ENCODE assay signal across 22 cellular contexts in genomic region chr5:62942384-62942783, GRCh38.
DNase-seq lines count a peak whose midpoint lies in the region; ATAC-seq and TF ChIP-seq lines count a peak whose summit lies in the region.
"Had no signal": no experiment of that assay in that cellular context is flagged by ENCODE, and none has a peak within 500 bp of the region (broad histone marks: within the 10 kb centered on the region; RNA-seq: fewer than 3 reads in every experiment).

No MANE protein-coding gene starts in this region.

- no peaks in the 10 kb centered on the region for H3K36me3 ChIP-seq in SK-N-SH (replicated peaks in 1 of 2; ENCODE audit: control insufficient read depth in 1 of 2, insufficient read depth in 2 of 2, low read length in 1 of 2)
- no peaks in the 10 kb centered on the region for H3K36me3 ChIP-seq in osteoblast (ENCODE audit: insufficient read depth, low read length)
- no peaks in the 10 kb centered on the region for H3K36me3 ChIP-seq in vagina
- H3K36me3 ChIP-seq: MG63, SJCRH30 had no signal

- peak overlapping the region in 1 of 2 experiments; percentile 12; a peak in 1 of 4 replicates for H3K27ac ChIP-seq in SK-N-SH (ENCODE audit: low read depth in 2 of 2, low read length in 1 of 2)
- no peak overlapping the region for H3K27ac ChIP-seq in osteoblast (ENCODE audit: low read depth, low read length)
- no peak overlapping the region for H3K27ac ChIP-seq in vagina
- H3K27ac ChIP-seq: SJCRH30 had no signal

- H3K79me2 ChIP-seq in SK-N-SH (ENCODE audit: insufficient read depth) (no peaks in the 10 kb centered on the region), osteoblast (ENCODE audit: insufficient read depth, low read length) (no peaks in the 10 kb centered on the region)

- no peak for TF ChIP-seq POLR2A in vagina (IDR thresholded peaks at IDR 0.05)

- H2AFZ ChIP-seq in SK-N-SH (ENCODE audit: low read depth) (peak overlapping the region; percentile 74), osteoblast (ENCODE audit: low read length) (peak overlapping the region; percentile 29)

- no peak for ATAC-seq in SK-N-SH treated with all-trans-retinoic acid at 6 μM for 48 hours
- ATAC-seq in GM21515 (IDR thresholded peaks at IDR 0.05; ENCODE audit: unreplicated experiment): no peak
- ATAC-seq: Panc1 had no signal

- TF ChIP-seq RAD21 in SK-N-SH (IDR thresholded peaks at IDR 0.05; ENCODE audit: low read length): no peak

- H3K9me3 ChIP-seq in SK-N-SH (no peaks in the 10 kb centered on the region), osteoblast (ENCODE audit: low read depth, low read length) (no peaks in the 10 kb centered on the region), vagina (no peaks in the 10 kb centered on the region)
- H3K9me3 ChIP-seq: MG63, SJCRH30 had no signal

- H3K27me3 ChIP-seq in SK-N-SH (ENCODE audit: insufficient read depth): no peaks in the 10 kb centered on the region
- H3K27me3 ChIP-seq in osteoblast (ENCODE audit: insufficient read depth, low read length): no peaks in the 10 kb centered on the region
- no peaks in the 10 kb centered on the region for H3K27me3 ChIP-seq in vagina
- H3K27me3 ChIP-seq: MG63, SJCRH30 had no signal

- CTCF ChIA-PET in SK-N-SH (lab: Yijun Ruan, JAX): interaction anchor here (0.6 to 1.0 kb wide), 2 partner anchors 15 to 354 kb away, joined by 3 read pairs; no protein-coding TSS in a partner anchor

- H3K4me1 ChIP-seq in SK-N-SH (ENCODE audit: control insufficient read depth in 1 of 2, insufficient read depth in 2 of 2, low read depth in 1 of 2, low read length in 1 of 2) (peaks cover 0 to 27% of the 10 kb centered on the region in 2 experiments; a peak in 1 of 4 replicates), osteoblast (ENCODE audit: insufficient read depth, low read length) (no peaks in the 10 kb centered on the region), vagina (no peaks in the 10 kb centered on the region)

- DNase-seq in SK-N-SH (no peak), dermis blood vessel endothelial cell (peak; percentile 19), osteoblast (ENCODE audit: insufficient read length, low spot score, missing footprints) (no peak), vagina (ENCODE audit: extremely low spot score in 2 of 2) (no peak), islet precursor cell (no peak)
- DNase-seq: 8988T, AML-193, DMS53, H7, Kasumi-1, MG63, NCI-H1048, NCI-H1417 treated with DMSO at 0.1 percent for 48 hours, NCI-H187 treated with DMSO at 0.1 percent for 48 hours, NCI-H2107, NCI-H2227 treated with DMSO at 0.1 percent for 48 hours, NCI-H510A, NCI-H748 treated with DMSO at 0.1 percent for 48 hours, SJCRH30 had no signal

- 7% methylated on average over 4 of the region's 4 CpGs for WGBS in SK-N-SH (ENCODE audit: low lambda C conversion rate)

- H4K20me1 ChIP-seq in SK-N-SH (ENCODE audit: insufficient read depth) (no peaks in the 10 kb centered on the region), osteoblast (ENCODE audit: insufficient read depth, low read length) (no peaks in the 10 kb centered on the region)

- POLR2A ChIA-PET in SK-N-SH (lab: Yijun Ruan, JAX): no interaction called here

- peaks cover 13% of the 10 kb centered on the region for H3F3A ChIP-seq in SK-N-SH (replicated peaks; ENCODE audit: insufficient read depth)

- H3K9me2 ChIP-seq in SK-N-SH: no peaks in the 10 kb centered on the region

- H3K4me3 ChIP-seq in SK-N-SH (ENCODE audit: low read depth in 2 of 2, low read length in 1 of 2) (no peak overlapping the region), osteoblast (ENCODE audit: insufficient read depth, low read length) (no peak overlapping the region), vagina (no peak overlapping the region)
- H3K4me3 ChIP-seq: MG63, SJCRH30 had no signal

- TF ChIP-seq EP300 in SK-N-SH (IDR thresholded peaks at IDR 0.05; ENCODE audit: borderline replicate concordance in 1 of 2, low read depth in 1 of 2, low read length in 1 of 2): no peak

- TF ChIP-seq CTCF in SK-N-SH (IDR thresholded peaks at IDR 0.05) (no peak), osteoblast (IDR thresholded peaks at IDR 0.05; ENCODE audit: extremely low read depth, low read depth, low read length) (no peak), vagina (IDR thresholded peaks at IDR 0.05) (no peak)

- intact Hi-C loops in vagina (cut with DNase I): no loop called here

- H3K9ac ChIP-seq in SK-N-SH: no peak overlapping the region

- H3K4me2 ChIP-seq in SK-N-SH (no peak overlapping the region; the same call in 1 of the 2 replicates), osteoblast (ENCODE audit: insufficient read depth, low read length) (no peak overlapping the region)

TF ChIP-seq in SK-N-SH, 30 proteins besides CTCF, POLR2A, EP300 and RAD21 (continues in another document):
- no peak for TF ChIP-seq IRF3 (IDR thresholded peaks at IDR 0.05; ENCODE audit: low read depth, low read length)
- no peak for TF ChIP-seq SMC3 (IDR thresholded peaks at IDR 0.05; ENCODE audit: low read depth, low read length)
- TF ChIP-seq RFX5 (IDR thresholded peaks at IDR 0.05; ENCODE audit: low read length): no peak
- TF ChIP-seq RCOR1 (IDR thresholded peaks at IDR 0.05; ENCODE audit: low read length): no peak
- TF ChIP-seq TEAD4 (IDR thresholded peaks at IDR 0.05; ENCODE audit: borderline replicate concordance, insufficient read depth): no peak
- TF ChIP-seq NFIC (IDR thresholded peaks at IDR 0.05; ENCODE audit: borderline replicate concordance): no peak
- no peak for TF ChIP-seq CHD2 (IDR thresholded peaks at IDR 0.05; ENCODE audit: low read length, partially characterized antibody)
- TF ChIP-seq GABPA (IDR thresholded peaks at IDR 0.05; ENCODE audit: low read depth): no peak
- no peak for TF ChIP-seq FOXM1 (IDR thresholded peaks at IDR 0.05; ENCODE audit: low read depth)
- no peak for TF ChIP-seq PBX3 (IDR thresholded peaks at IDR 0.05)
- TF ChIP-seq MXI1 (IDR thresholded peaks at IDR 0.05; ENCODE audit: low read depth, low read length): no peak
- no peak for TF ChIP-seq FOSL2 (IDR thresholded peaks at IDR 0.05; ENCODE audit: borderline replicate concordance, low read depth)
- TF ChIP-seq POLR2AphosphoS5 (IDR thresholded peaks at IDR 0.05; ENCODE audit: low read depth, low read length): no peak
- no peak for TF ChIP-seq YY1 (IDR thresholded peaks at IDR 0.05; ENCODE audit: low read depth)

TF ChIP-seq in SK-N-SH treated with all-trans-retinoic acid at 6 μM for 48 hours, 23 proteins besides CTCF, POLR2A, EP300 and RAD21:
- no peak for TF ChIP-seq ZNF565 (CRISPR knock-in tag; conservative IDR thresholded peaks at IDR 0.05; ENCODE audit: low read depth)
- no peak for TF ChIP-seq PPARA (CRISPR knock-in tag; IDR thresholded peaks at IDR 0.05; ENCODE audit: borderline replicate concordance)
- no peak for TF ChIP-seq CSDC2 (CRISPR knock-in tag; IDR thresholded peaks at IDR 0.05)
- TF ChIP-seq ARNTL (CRISPR knock-in tag; IDR thresholded peaks at IDR 0.05; ENCODE audit: borderline replicate concordance, low read depth): no peak
- no peak for TF ChIP-seq TOX (CRISPR knock-in tag; IDR thresholded peaks at IDR 0.05; ENCODE audit: borderline replicate concordance)
- no peak for TF ChIP-seq ZC3H10 (CRISPR knock-in tag; IDR thresholded peaks at IDR 0.05)
- no peak for TF ChIP-seq GLIS3 (CRISPR knock-in tag; IDR thresholded peaks at IDR 0.05)
- no peak for TF ChIP-seq ZFP3 (CRISPR knock-in tag; IDR thresholded peaks at IDR 0.05)
- no peak for TF ChIP-seq CREB5 (CRISPR knock-in tag; IDR thresholded peaks at IDR 0.05; ENCODE audit: low read depth)
- no peak for TF ChIP-seq ZFP30 (CRISPR knock-in tag; IDR thresholded peaks at IDR 0.05)
- no peak for TF ChIP-seq PATZ1 (CRISPR knock-in tag; IDR thresholded peaks at IDR 0.05; ENCODE audit: borderline replicate concordance)
- TF ChIP-seq ISL1 (CRISPR knock-in tag; IDR thresholded peaks at IDR 0.05): no peak
- no peak for TF ChIP-seq TCF4 (CRISPR knock-in tag; IDR thresholded peaks at IDR 0.05; ENCODE audit: borderline replicate concordance)
- no peak for TF ChIP-seq BACH2 (CRISPR knock-in tag; IDR thresholded peaks at IDR 0.05; ENCODE audit: borderline replicate concordance)
- TF ChIP-seq ZNF8 (CRISPR knock-in tag; IDR thresholded peaks at IDR 0.05): no peak
- no peak for TF ChIP-seq SNAI2 (CRISPR knock-in tag; IDR thresholded peaks at IDR 0.05)
